In genomic region chr15:45022871-45023658, GRCh38 we compare ENCODE assay signal across 8 cellular contexts. TPM values are rescaled to one million over a fixed set of nuclear protein-coding genes. Genes with fewer than 3 reads are reported as not detected.
A peak's percentile ranks its signal among the peaks of the same experiment; 100 is the strongest.
DNase-seq lines count a peak whose midpoint lies in the region; ATAC-seq and TF ChIP-seq lines count a peak whose summit lies in the region.

TSS of gene SORD (plus strand) at chr15:45023195. CDS start at chr15:45023284, 89 bp downstream.

- peak within 1 kb of the TSS; percentile 74 for H3K27ac Mint-ChIP-seq in activated CD4-positive, alpha-beta T cell treated with anti-CD3 and anti-CD28 coated beads for 36 hours

- POLR2A ChIA-PET in activated CD4-positive, alpha-beta T cell treated with anti-CD3 and anti-CD28 coated beads for 36 hours (lab: Charles Lee) = no interaction called here

- DNase-seq in AML-193 (lab: John Stamatoyannopoulos, UW) = peak; percentile 70 to 73
- peak; percentile 82 for DNase-seq in NCI-H510A (lab: John Stamatoyannopoulos, UW)
- peak; percentile 96 for DNase-seq in activated CD4-positive, alpha-beta T cell treated with anti-CD3 and anti-CD28 coated beads for 36 hours
- DNase-seq in choroid plexus epithelial cell (ENCODE audit: low read depth) = peak; percentile 80
- DNase-seq in kidney tubule cell (ENCODE audit: low spot score) = peak; percentile 84
- peak; percentile 78 to 93 for DNase-seq in stimulated activated CD4-positive, alpha-beta T cell treated with anti-CD3 and anti-CD28 coated beads, Interleukin-1b, Interleukin-23, amount 100 ng/mL, for 1 hour (ENCODE audit: low read depth in 2 of 2)

- H3K36me3 Mint-ChIP-seq in activated CD4-positive, alpha-beta T cell treated with anti-CD3 and anti-CD28 coated beads for 36 hours (ENCODE audit: low read depth) = peaks cover 7% of the 10 kb centered on the region

- intact Hi-C loops in activated CD4-positive, alpha-beta T cell treated with anti-CD3 and anti-CD28 coated beads for 36 hours (cut with DNase I, micrococcal nuclease) = loop anchor here in 1 of 2 experiments (1.0 to 10.0 kb wide), 4 partner anchors 176 to 612 kb away; partner anchors contain the start of gene SQOR

- no peak for TF ChIP-seq CTCF in choroid plexus epithelial cell (conservative IDR thresholded peaks at IDR 0.05; ENCODE audit: low read depth, low read length)

- no peaks in the 10 kb centered on the region for H3K9me3 Mint-ChIP-seq in activated CD4-positive, alpha-beta T cell treated with anti-CD3 and anti-CD28 coated beads for 36 hours (ENCODE audit: low read depth)

- peaks cover 23% of the 10 kb centered on the region for H3K4me1 Mint-ChIP-seq in activated CD4-positive, alpha-beta T cell treated with anti-CD3 and anti-CD28 coated beads for 36 hours

- H3K4me3 ChIP-seq in choroid plexus epithelial cell (ENCODE audit: low read depth, low read length) = peak within 1 kb of the TSS; percentile 92

- peaks cover 16% of the 10 kb centered on the region for H3K27me3 Mint-ChIP-seq in activated CD4-positive, alpha-beta T cell treated with anti-CD3 and anti-CD28 coated beads for 36 hours

- ATAC-seq in GM19043 (IDR thresholded peaks at IDR 0.05; ENCODE audit: low read depth, unreplicated experiment) = peak; percentile 91
- peak; percentile 94 for ATAC-seq in HG03354 (IDR thresholded peaks at IDR 0.05; ENCODE audit: poor library complexity, severe bottlenecking, unreplicated experiment)
- ATAC-seq in activated CD4-positive, alpha-beta T cell treated with anti-CD3 and anti-CD28 coated beads for 36 hours = peak; percentile 99

- CTCF ChIA-PET in activated CD4-positive, alpha-beta T cell treated with anti-CD3 and anti-CD28 coated beads for 36 hours (lab: Charles Lee) = interaction anchor here (0.6 to 1.3 kb wide), 8 partner anchors 12 to 169 kb away, joined by 3 to 6 read pairs (median 4); no protein-coding TSS in a partner anchor

- H3K4me3 Mint-ChIP-seq in activated CD4-positive, alpha-beta T cell treated with anti-CD3 and anti-CD28 coated beads for 36 hours = peak within 1 kb of the TSS; percentile 83

RNA-seq across cellular contexts. Expression of gene SORD, which starts in this region (rescaled TPM):
- total RNA-seq in activated CD4-positive, alpha-beta T cell treated with anti-CD3 and anti-CD28 coated beads for 36 hours = 10 to 100 TPM; 17.1 to 17.7 TPM

Comparison
In these comparisons a context has a peak if more than half of its experiments do, and no peak if none do; other contexts are left out.
1. Peak in every context shown above with its lines: DNase-seq, ATAC-seq and H3K4me3 ChIP-seq.